14 cellular contexts compared by ENCODE assay signal in the genomic region with DNA sequence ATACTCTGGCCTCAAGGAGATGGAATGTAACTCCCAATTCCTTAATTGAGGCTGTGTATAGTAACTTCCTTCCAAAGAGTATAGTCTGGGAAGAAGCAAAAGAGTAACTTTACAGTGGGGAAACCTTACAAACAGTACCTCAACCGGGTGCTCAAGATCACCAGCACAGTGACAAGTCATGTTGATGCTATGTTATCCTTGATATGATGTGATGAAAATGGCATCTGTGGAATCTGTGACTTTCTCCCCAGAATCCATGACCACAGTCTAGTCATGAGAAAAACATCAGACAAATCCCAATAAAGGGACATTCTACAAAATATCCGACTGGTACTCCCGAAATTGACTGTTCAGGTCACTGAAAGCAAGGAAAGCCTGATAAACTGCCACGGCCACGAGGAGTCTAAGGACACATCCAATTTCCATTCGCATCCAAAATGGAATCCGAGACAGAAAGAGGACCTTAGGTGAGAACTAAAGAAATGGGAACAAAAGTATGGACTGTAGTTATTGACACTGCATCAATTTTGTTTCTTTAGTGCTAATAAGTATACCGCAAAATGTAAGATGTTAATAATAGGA.
DNase-seq lines count a peak whose midpoint lies in the region; ATAC-seq and TF ChIP-seq lines count a peak whose summit lies in the region.
"Had no signal": no experiment of that assay in that cellular context is flagged by ENCODE, and none has a peak within 500 bp of the region (broad histone marks: within the 10 kb centered on the region; RNA-seq: fewer than 3 reads in every experiment).

No MANE protein-coding gene starts in this region.

- intact Hi-C loops in mucosa of descending colon (cut with DNase I, micrococcal nuclease) = no loop called here

- peak; percentile 25 for DNase-seq in AG09319 (ENCODE audit: extremely low read depth, low read depth)
- peak; percentile 15 for DNase-seq in LoVo (ENCODE audit: low spot score)
- DNase-seq in brain microvascular endothelial cell = peak; percentile 95
- peak; percentile 98 for DNase-seq in kidney tubule cell (ENCODE audit: low spot score)
- no peak for DNase-seq in COLO668 (lab: John Stamatoyannopoulos, UW; ENCODE audit: unreplicated experiment)
- DNase-seq in mucosa of descending colon = no peak
- DNase-seq in NCI-H774 (lab: John Stamatoyannopoulos, UW) = no peak
- no peak for DNase-seq in ecto neural progenitor cell (ENCODE audit: low spot score)
- DNase-seq: activated CD4-positive, CD25-positive, alpha-beta regulatory T cell treated with anti-CD3 and anti-CD28 coated beads, Interleukin-2, amount 50 U/mL, for 72 hours; left ventricle myocardium superior; NCI-H524 treated with DMSO at 0.1 percent for 48 hours; pancreas had no signal

- no peaks in the 10 kb centered on the region for H3K36me3 ChIP-seq in brain microvascular endothelial cell (replicated peaks)
- no peaks in the 10 kb centered on the region for H3K36me3 ChIP-seq in mucosa of descending colon (ENCODE audit: low read depth)
- H3K36me3 ChIP-seq: gastroesophageal sphincter, pancreas had no signal

- H3K27me3 ChIP-seq in brain microvascular endothelial cell (replicated peaks) = no peaks in the 10 kb centered on the region
- H3K27me3 ChIP-seq: gastroesophageal sphincter had no signal

- no peak for ATAC-seq in mucosa of descending colon
- ATAC-seq: gastroesophageal sphincter, left ventricle myocardium superior, pancreas had no signal

- H3K27ac ChIP-seq in brain microvascular endothelial cell = peak overlapping the region; percentile 95
- H3K27ac ChIP-seq: gastroesophageal sphincter, pancreas, SK-N-MC had no signal

- in situ Hi-C loops in brain microvascular endothelial cell (cut with HindIII; ENCODE audit: low pct_ligation_motif_present, low sequenced_read_pairs) = no loop called here

- H3K4me3 ChIP-seq in brain microvascular endothelial cell (ENCODE audit: low read depth, low read length) (peak overlapping the region; percentile 15), mucosa of descending colon (no peak overlapping the region)
- H3K4me3 ChIP-seq: gastroesophageal sphincter, pancreas, SK-N-MC had no signal

- TF ChIP-seq CTCF in AG09319 (IDR thresholded peaks at IDR 0.05; ENCODE audit: low read depth, low read length) = no peak
- TF ChIP-seq CTCF in brain microvascular endothelial cell (IDR thresholded peaks at IDR 0.05; ENCODE audit: low read depth, low read length, missing control alignments) = no peak
- no peak for TF ChIP-seq CTCF in mucosa of descending colon (IDR thresholded peaks at IDR 0.05)

- no peaks in the 10 kb centered on the region for H3K9me3 ChIP-seq in mucosa of descending colon
- H3K9me3 ChIP-seq: gastroesophageal sphincter, pancreas had no signal

- H3K4me1 ChIP-seq in mucosa of descending colon (ENCODE audit: low read depth) = no peaks in the 10 kb centered on the region
- H3K4me1 ChIP-seq: gastroesophageal sphincter, pancreas had no signal

Comparison
In these comparisons a context has a peak if more than half of its experiments do, and no peak if none do; other contexts are left out.
1. DNase-seq: peak in AG09319 (single experiment), LoVo (single experiment), brain microvascular endothelial cell (single experiment) and kidney tubule cell (single experiment); none in COLO668 (single experiment), mucosa of descending colon (0 of 3), NCI-H774 (single experiment) and ecto neural progenitor cell (single experiment).